In genomic region chr16:69833357-69833781, GRCh38 we compare ENCODE assay signal across 13 cellular contexts.
DNase-seq lines count a peak whose midpoint lies in the region; ATAC-seq, FAIRE-seq and TF ChIP-seq lines count a peak whose summit lies in the region.
"Had no signal": no experiment of that assay in that cellular context is flagged by ENCODE, and none has a peak within 500 bp of the region (broad histone marks: within the 10 kb centered on the region; RNA-seq: fewer than 3 reads in every experiment).

No MANE protein-coding gene starts in this region.

- H2BK5ac ChIP-seq in H1 (ENCODE audit: low read depth, low read length): no peak overlapping the region

- no peak overlapping the region; the same call in 1 of the 2 replicates for H2BK12ac ChIP-seq in H1 (ENCODE audit: low read depth, low read length)

- ATAC-seq in HG02938 (IDR thresholded peaks at IDR 0.05; ENCODE audit: unreplicated experiment) (no peak), HG02571 (IDR thresholded peaks at IDR 0.05; ENCODE audit: unreplicated experiment) (no peak)

- peaks cover 1 to 9% (median 6%) of the 10 kb centered on the region in 4 experiments; a peak in 4 of 7 replicates for H3K4me1 ChIP-seq in H1 (replicated peaks in 1 of 4; ENCODE audit: control insufficient read depth in 3 of 4, insufficient read depth in 4 of 4, low read length in 3 of 4)
- H3K4me1 ChIP-seq: prostate gland had no signal

- H2AK5ac ChIP-seq in H1 (ENCODE audit: low read depth, low read length): no peak overlapping the region

- no peak overlapping the region for H3K9ac ChIP-seq in H1 (replicated peaks in 1 of 4; ENCODE audit: extremely low read depth in 1 of 4, low read depth in 3 of 4, low read length in 3 of 4)

- H3K27me3 ChIP-seq in H1 (replicated peaks in 1 of 4; ENCODE audit: control insufficient read depth in 3 of 4, extremely low read depth in 1 of 4, insufficient read depth in 3 of 4, low read length in 3 of 4): no peaks in the 10 kb centered on the region

- H3K23ac ChIP-seq in H1 (ENCODE audit: insufficient read length): no peak overlapping the region

- H3K4me3 Mint-ChIP-seq in nephron: no peak overlapping the region
- no peak overlapping the region for H3K4me3 Mint-ChIP-seq in activated T-helper 1 cell treated with anti-CD3 and anti-CD28 coated beads, Interleukin-12 subunit alpha, Interleukin-12 subunit beta, Interleukin-2, Interleukin-4 antibody, amounts not matched to agents 30 ng/mL and 10 ng/mL and 1 ng/mL, durations not matched to agents 14 hours and 24 hours and 36 hours
- H3K4me3 Mint-ChIP-seq: B cell had no signal

- TF ChIP-seq RAD21 in H1 (IDR thresholded peaks at IDR 0.05 in 1 of 2, conservative IDR thresholded peaks at IDR 0.05 in 1 of 2; ENCODE audit: low read depth in 2 of 2, low read length in 2 of 2): no peak

- POLR2A ChIA-PET in H1 (lab: Charles Lee; ENCODE audit: partially characterized antibody): no interaction called here

- H4K5ac ChIP-seq in H1 (ENCODE audit: insufficient read length, low read depth, low read length): no peak overlapping the region

- H4K91ac ChIP-seq in H1 (replicated peaks; ENCODE audit: insufficient read length, low read length): no peak overlapping the region

- H2AFZ ChIP-seq in H1 (ENCODE audit: low read length): no peak overlapping the region

- H2BK20ac ChIP-seq in H1 (ENCODE audit: low read length): no peak overlapping the region

- no peaks in the 10 kb centered on the region for H3K9me3 ChIP-seq in H1 (ENCODE audit: insufficient read depth in 2 of 2, low read depth in 1 of 2, low read length in 1 of 2)
- H3K9me3 ChIP-seq: prostate gland had no signal

- TF ChIP-seq CTCF in AG10803 (conservative IDR thresholded peaks at IDR 0.05; ENCODE audit: low read length) (no peak), H1 (IDR thresholded peaks at IDR 0.05; ENCODE audit: control extremely low read depth in 1 of 3, insufficient read depth in 1 of 3, low read depth in 1 of 3, low read length in 3 of 3) (no peak), nephron (IDR thresholded peaks at IDR 0.05; ENCODE audit: unreplicated experiment in 3 of 3) (no peak)

- no peaks in the 10 kb centered on the region for H3K79me1 ChIP-seq in H1 (ENCODE audit: low read depth, low read length)

- DNase-seq in AG10803 (ENCODE audit: low read depth): peak; percentile 17
- DNase-seq in NCI-H2171 (lab: John Stamatoyannopoulos, UW): peak; percentile 54
- DNase-seq in H1 (ENCODE audit: low read depth in 1 of 2, low spot score in 2 of 2): no peak
- DNase-seq in activated T-helper 1 cell treated with anti-CD3 and anti-CD28 coated beads, Interleukin-12 subunit alpha, Interleukin-12 subunit beta, Interleukin-2, Interleukin-4 antibody, amounts not matched to agents 30 ng/mL and 10 ng/mL and 1 ng/mL, durations not matched to agents 14 hours and 24 hours and 36 hours (ENCODE audit: low spot score): no peak
- no peak for DNase-seq in SW 1271 (lab: John Stamatoyannopoulos, UW)
- DNase-seq: GOT3, NCI-H2081 treated with DMSO at 0.1 percent for 48 hours had no signal

- CTCF ChIA-PET in H1 (lab: Charles Lee; ENCODE audit: partially characterized antibody): interaction anchor here (1.6 kb wide), 1 partner anchor 37 kb away, joined by 5 read pairs; no protein-coding TSS in a partner anchor

- no peaks in the 10 kb centered on the region; a peak in 1 of 8 replicates for H3K36me3 ChIP-seq in H1 (ENCODE audit: control insufficient read depth in 2 of 4, insufficient read depth in 4 of 4, low read length in 3 of 4)
- H3K36me3 ChIP-seq: prostate gland had no signal

- H3K27ac ChIP-seq in H1 (ENCODE audit: low read depth, low read length): no peak overlapping the region
- H3K27ac ChIP-seq: prostate gland, VCaP had no signal

- no peaks in the 10 kb centered on the region for H3K27me3 Mint-ChIP-seq in nephron (ENCODE audit: low read depth)
- H3K27me3 Mint-ChIP-seq in activated T-helper 1 cell treated with anti-CD3 and anti-CD28 coated beads, Interleukin-12 subunit alpha, Interleukin-12 subunit beta, Interleukin-2, Interleukin-4 antibody, amounts not matched to agents 30 ng/mL and 10 ng/mL and 1 ng/mL, durations not matched to agents 14 hours and 24 hours and 36 hours (ENCODE audit: insufficient read depth): no peaks in the 10 kb centered on the region
- H3K27me3 Mint-ChIP-seq: B cell had no signal

- no peak overlapping the region for H4K8ac ChIP-seq in H1 (ENCODE audit: extremely low read depth, insufficient read depth, low read length)

- no peak overlapping the region for H3K4ac ChIP-seq in H1 (replicated peaks; ENCODE audit: insufficient read length, low read depth, low read length)

- H3K9me3 Mint-ChIP-seq in nephron: no peaks in the 10 kb centered on the region
- no peaks in the 10 kb centered on the region for H3K9me3 Mint-ChIP-seq in activated T-helper 1 cell treated with anti-CD3 and anti-CD28 coated beads, Interleukin-12 subunit alpha, Interleukin-12 subunit beta, Interleukin-2, Interleukin-4 antibody, amounts not matched to agents 30 ng/mL and 10 ng/mL and 1 ng/mL, durations not matched to agents 14 hours and 24 hours and 36 hours

- H3K56ac ChIP-seq in H1 (replicated peaks; ENCODE audit: insufficient read length, low read depth, low read length): no peak overlapping the region

- H3K4me2 ChIP-seq in H1 (ENCODE audit: insufficient read depth in 1 of 2, low read depth in 2 of 2, low read length in 2 of 2): no peak overlapping the region

- TF ChIP-seq EP300 in H1 (IDR thresholded peaks at IDR 0.05; ENCODE audit: borderline replicate concordance in 1 of 2, low read depth in 2 of 2, low read length in 2 of 2): no peak

- FAIRE-seq in H1 (lab: Jason Lieb, UNC): no peak

- intact Hi-C loops in activated T-helper 1 cell treated with anti-CD3 and anti-CD28 coated beads, Interleukin-12 subunit alpha, Interleukin-12 subunit beta, Interleukin-2, Interleukin-4 antibody, amounts not matched to agents 30 ng/mL and 10 ng/mL and 1 ng/mL, durations not matched to agents 14 hours and 24 hours and 36 hours (cut with micrococcal nuclease): no loop called here

- no peak for TF ChIP-seq POLR2A in H1 (IDR thresholded peaks at IDR 0.05; ENCODE audit: control extremely low read depth in 1 of 2, low read depth in 2 of 2, low read length in 2 of 2)

- 77% methylated on average over 2 of the region's 2 CpGs; no CpG with 5 or more reads in 1 of the 2 experiments for WGBS in H1 (ENCODE audit: extremely low coverage in 1 of 2, insufficient coverage in 1 of 2, insufficient read length in 1 of 2, insufficient replicate concordance in 2 of 2, low coverage in 1 of 2, low lambda C conversion rate in 2 of 2, missing lambda C conversion rate in 1 of 2), 2 experiments

- H2BK120ac ChIP-seq in H1 (replicated peaks; ENCODE audit: low read depth, low read length): no peak overlapping the region

- 0 out of 2 replicates have a peak overlapping the region, but pooled peaks have one; percentile 76 for H2BK15ac ChIP-seq in H1 (ENCODE audit: low read length)

- peaks cover 54% of the 10 kb centered on the region for H3K4me1 Mint-ChIP-seq in nephron
- H3K4me1 Mint-ChIP-seq in activated T-helper 1 cell treated with anti-CD3 and anti-CD28 coated beads, Interleukin-12 subunit alpha, Interleukin-12 subunit beta, Interleukin-2, Interleukin-4 antibody, amounts not matched to agents 30 ng/mL and 10 ng/mL and 1 ng/mL, durations not matched to agents 14 hours and 24 hours and 36 hours (ENCODE audit: low read depth): no peaks in the 10 kb centered on the region
- H3K4me1 Mint-ChIP-seq: B cell had no signal

- H3K79me2 ChIP-seq in H1 (ENCODE audit: control insufficient read depth in 1 of 2, insufficient read depth in 2 of 2, low read length in 2 of 2): no peaks in the 10 kb centered on the region

- H3K23me2 ChIP-seq in H1 (ENCODE audit: low read depth, low read length): no peaks in the 10 kb centered on the region

- H4K20me1 ChIP-seq in H1 (replicated peaks in 1 of 2; ENCODE audit: control insufficient read depth in 1 of 2, insufficient read depth in 2 of 2, low read length in 2 of 2): peaks cover 0 to 5% of the 10 kb centered on the region in 2 experiments

- no peak overlapping the region for H3K18ac ChIP-seq in H1 (ENCODE audit: extremely low read depth, low read length)

- H3K14ac ChIP-seq in H1 (ENCODE audit: insufficient read length): no peak overlapping the region

- H3K27ac Mint-ChIP-seq in nephron: peak overlapping the region; percentile 61 to 86 (median 69)
- no peak overlapping the region for H3K27ac Mint-ChIP-seq in activated T-helper 1 cell treated with anti-CD3 and anti-CD28 coated beads, Interleukin-12 subunit alpha, Interleukin-12 subunit beta, Interleukin-2, Interleukin-4 antibody, amounts not matched to agents 30 ng/mL and 10 ng/mL and 1 ng/mL, durations not matched to agents 14 hours and 24 hours and 36 hours
- H3K27ac Mint-ChIP-seq: B cell had no signal

- H3K36me3 Mint-ChIP-seq in nephron (ENCODE audit: low read depth): peaks cover 3% of the 10 kb centered on the region
- peaks cover 9% of the 10 kb centered on the region for H3K36me3 Mint-ChIP-seq in activated T-helper 1 cell treated with anti-CD3 and anti-CD28 coated beads, Interleukin-12 subunit alpha, Interleukin-12 subunit beta, Interleukin-2, Interleukin-4 antibody, amounts not matched to agents 30 ng/mL and 10 ng/mL and 1 ng/mL, durations not matched to agents 14 hours and 24 hours and 36 hours (ENCODE audit: low read depth)

- H3K4me3 ChIP-seq in AG10803 (ENCODE audit: low read length) (no peak overlapping the region), H1 (ENCODE audit: extremely low read depth in 1 of 4, insufficient read depth in 2 of 4, low read depth in 3 of 4, low read length in 4 of 4) (no peak overlapping the region)
- H3K4me3 ChIP-seq: prostate gland had no signal

TF ChIP-seq in H1, 55 proteins besides CTCF, POLR2A, EP300 and RAD21:
- no peak for TF ChIP-seq MAFK (IDR thresholded peaks at IDR 0.05; ENCODE audit: low read depth, low read length)
- TF ChIP-seq POU5F1 (IDR thresholded peaks at IDR 0.05; ENCODE audit: low read depth, low read length): no peak
- TF ChIP-seq SP2 (IDR thresholded peaks at IDR 0.05; ENCODE audit: low read length): no peak

Comparison
In these comparisons a context has a peak if more than half of its experiments do, and no peak if none do; other contexts are left out.
1. DNase-seq: peak in AG10803 (single experiment) and NCI-H2171 (single experiment); none in H1 (0 of 2), activated T-helper 1 cell treated with anti-CD3 and anti-CD28 coated beads, Interleukin-12 subunit alpha, Interleukin-12 subunit beta, Interleukin-2, Interleukin-4 antibody, amounts not matched to agents 30 ng/mL and 10 ng/mL and 1 ng/mL, durations not matched to agents 14 hours and 24 hours and 36 hours (single experiment) and SW 1271 (0 of 2).